ENCODE assay signal across 11 cellular contexts in genomic region chr6:80643881-80644280, GRCh38.
"Had no signal": no experiment of that assay in that cellular context is flagged by ENCODE, and none has a peak within 500 bp of the region (broad histone marks: within the 10 kb centered on the region; RNA-seq: fewer than 3 reads in every experiment).

No MANE protein-coding gene starts in this region.

- H3K4me3 Mint-ChIP-seq: GM23338, H9, HFFc6 had no signal

- H3K9me3 ChIP-seq: HAP-1 had no signal

- H2AFZ ChIP-seq: GM23248, GM23338 had no signal

- DNase-seq: GM23248, GOT3, H7, H9, HCEC 1CT, HFFc6 had no signal

- H3K4me1 ChIP-seq: HAP-1 had no signal

- H3K4me3 ChIP-seq: GM23248, GM23338, HAP-1 had no signal

- FAIRE-seq: H1, H54 had no signal

- H3K9ac ChIP-seq: GM23248 had no signal

- ATAC-seq: GM23338, HCT116 had no signal

- H3K27ac Mint-ChIP-seq: GM23338, H9 had no signal

- H3K27ac ChIP-seq: GM23248 had no signal

- H3K4me2 ChIP-seq: GM23338 had no signal

- H3K36me3 ChIP-seq: HAP-1 had no signal
